ENCODE assay signal across 27 cellular contexts in the genomic region with DNA sequence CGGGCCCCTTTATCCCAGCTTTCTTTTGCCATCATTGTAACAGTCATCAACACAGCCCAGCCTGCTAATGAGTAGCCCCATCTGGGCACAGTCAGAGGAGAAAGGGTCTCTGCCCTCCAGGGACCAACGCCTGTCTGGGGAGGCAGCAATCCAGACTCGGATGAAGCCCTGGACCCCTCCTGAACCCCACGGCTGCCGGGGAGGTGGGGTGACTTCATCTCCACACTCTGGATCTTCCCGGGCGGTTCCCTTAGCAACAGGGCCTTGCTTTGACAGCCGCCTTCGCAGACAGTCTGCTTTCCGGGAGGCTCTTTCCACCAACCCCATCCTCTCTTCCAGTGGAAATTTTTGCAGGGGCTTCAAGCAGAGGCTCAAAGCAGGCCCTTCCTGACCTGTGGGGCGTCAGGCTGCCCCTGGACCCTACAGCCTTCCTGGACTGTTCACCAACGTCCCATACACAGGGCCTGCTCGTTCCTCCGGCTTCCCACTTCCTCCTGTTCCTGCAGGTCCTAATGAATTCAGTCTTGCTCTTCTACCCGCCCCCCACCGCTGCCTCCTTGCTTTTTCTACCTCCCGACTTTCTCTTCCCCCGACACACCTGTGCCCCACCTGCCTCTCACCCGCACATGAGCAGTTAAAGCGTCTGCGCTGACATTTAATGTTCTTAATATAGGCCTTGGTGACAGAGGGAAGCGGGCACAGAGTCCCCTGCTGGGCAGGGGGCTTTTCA.
A peak's percentile ranks its signal among the peaks of the same experiment; 100 is the strongest.
DNase-seq lines count a peak whose midpoint lies in the region; ATAC-seq and TF ChIP-seq lines count a peak whose summit lies in the region.
"Had no signal": no experiment of that assay in that cellular context is flagged by ENCODE, and none has a peak within 500 bp of the region (broad histone marks: within the 10 kb centered on the region; RNA-seq: fewer than 3 reads in every experiment).

No MANE protein-coding gene starts in this region.

- DNase-seq in activated T-cell treated with anti-CD3 and anti-CD28 coated beads, Interleukin-2, amount 50 U/mL, for 24 hours = peak; percentile 5
- DNase-seq in activated T-cell treated with anti-CD3 and anti-CD28 coated beads, Interleukin-2, amount 50 U/mL, for 72 hours = no peak
- DNase-seq in head of caudate nucleus (peak; percentile 36 to 93 (median 74)), nucleus accumbens (lab: John Stamatoyannopoulos, UW) (peak in 38 of 56 donors; percentile 12 to 85 (median 66)), vagina (ENCODE audit: extremely low spot score in 2 of 2) (peak; percentile 60 to 74), DMS79 treated with DMSO at 0.1 percent for 48 hours (lab: John Stamatoyannopoulos, UW) (no peak)
- DNase-seq: activated CD8-positive, alpha-beta T cell treated with anti-CD3 and anti-CD28 coated beads, Interleukin-2, amount 10 ng/mL, durations not matched to agents 7 days and 5 days; activated T-cell treated with anti-CD3 and anti-CD28 coated beads, Interleukin-2, amount 50 U/mL, for 48 hours; C1 segment of cervical spinal cord; Caco-2; DMS79; heart right ventricle; Karpas-422; mucosa of descending colon; NCI-H1694 treated with DMSO at 0.1 percent for 48 hours; NCI-H2171 treated with DMSO at 0.1 percent for 48 hours; NCI-H526 treated with DMSO at 0.1 percent for 48 hours; psoas muscle; SJCRH30; upper lobe of left lung had no signal

- H3K27me3 ChIP-seq in vagina = no peaks in the 10 kb centered on the region
- H3K27me3 ChIP-seq: upper lobe of left lung had no signal

- no peaks in the 10 kb centered on the region for H3K4me1 ChIP-seq in vagina
- H3K4me1 ChIP-seq: Caco-2, heart right ventricle, left lung, psoas muscle, upper lobe of left lung had no signal

- no peak for TF ChIP-seq POLR2A in vagina (IDR thresholded peaks at IDR 0.05)

- no peaks in the 10 kb centered on the region for H3K4me1 Mint-ChIP-seq in activated T-cell treated with anti-CD3 and anti-CD28 coated beads, Interleukin-2, amount 50 U/mL, for 24 hours (ENCODE audit: low read depth)
- H3K4me1 Mint-ChIP-seq in activated T-cell treated with anti-CD3 and anti-CD28 coated beads, Interleukin-2, amount 50 U/mL, for 72 hours (ENCODE audit: low read depth) = no peaks in the 10 kb centered on the region
- H3K4me1 Mint-ChIP-seq: central memory CD8-positive, alpha-beta T cell; nephron; T-cell had no signal

- no peaks in the 10 kb centered on the region for H3K9me3 ChIP-seq in vagina
- H3K9me3 ChIP-seq: Caco-2, heart right ventricle, left lung, mucosa of descending colon, psoas muscle, SJCRH30, upper lobe of left lung had no signal

- H3K36me3 ChIP-seq in vagina = no peaks in the 10 kb centered on the region
- H3K36me3 ChIP-seq: heart right ventricle, left lung, SJCRH30, upper lobe of left lung had no signal

- H3K27ac Mint-ChIP-seq in activated T-cell treated with anti-CD3 and anti-CD28 coated beads, Interleukin-2, amount 50 U/mL, for 24 hours = no peak overlapping the region
- no peak overlapping the region for H3K27ac Mint-ChIP-seq in activated T-cell treated with anti-CD3 and anti-CD28 coated beads, Interleukin-2, amount 50 U/mL, for 72 hours
- H3K27ac Mint-ChIP-seq: activated CD8-positive, alpha-beta T cell treated with anti-CD3 and anti-CD28 coated beads, Interleukin-2, amount 10 ng/mL, durations not matched to agents 7 days and 5 days; activated naive CD4-positive, alpha-beta T cell treated with anti-CD3 and anti-CD28 coated beads, Interleukin-2, amount 50 U/mL, for 72 hours; nephron; T-cell had no signal

- no peak for TF ChIP-seq CTCF in vagina (IDR thresholded peaks at IDR 0.05)

- intact Hi-C loops in head of caudate nucleus (cut with DNase I) (no loop called here), vagina (cut with DNase I) (no loop called here)

- H3K36me3 Mint-ChIP-seq in activated T-cell treated with anti-CD3 and anti-CD28 coated beads, Interleukin-2, amount 50 U/mL, for 24 hours (ENCODE audit: low read depth) = no peaks in the 10 kb centered on the region
- H3K36me3 Mint-ChIP-seq in activated T-cell treated with anti-CD3 and anti-CD28 coated beads, Interleukin-2, amount 50 U/mL, for 72 hours (ENCODE audit: insufficient read depth in 2 of 2) = no peaks in the 10 kb centered on the region
- H3K36me3 Mint-ChIP-seq: activated naive CD4-positive, alpha-beta T cell treated with anti-CD3 and anti-CD28 coated beads, Interleukin-2, amount 50 U/mL, for 72 hours; T-cell had no signal

- no peak overlapping the region for H3K4me3 ChIP-seq in vagina
- H3K4me3 ChIP-seq: heart right ventricle, left lung, mucosa of descending colon, psoas muscle, SJCRH30, upper lobe of left lung had no signal

- H3K9me3 Mint-ChIP-seq in activated T-cell treated with anti-CD3 and anti-CD28 coated beads, Interleukin-2, amount 50 U/mL, for 24 hours = no peaks in the 10 kb centered on the region
- H3K9me3 Mint-ChIP-seq in activated T-cell treated with anti-CD3 and anti-CD28 coated beads, Interleukin-2, amount 50 U/mL, for 72 hours = no peaks in the 10 kb centered on the region
- H3K9me3 Mint-ChIP-seq: activated naive CD4-positive, alpha-beta T cell treated with anti-CD3 and anti-CD28 coated beads, Interleukin-2, amount 50 U/mL, for 72 hours; central memory CD8-positive, alpha-beta T cell; nephron; T-cell had no signal

- H3K4me3 Mint-ChIP-seq in activated T-cell treated with anti-CD3 and anti-CD28 coated beads, Interleukin-2, amount 50 U/mL, for 24 hours = no peak overlapping the region
- H3K4me3 Mint-ChIP-seq in activated T-cell treated with anti-CD3 and anti-CD28 coated beads, Interleukin-2, amount 50 U/mL, for 72 hours = no peak overlapping the region
- H3K4me3 Mint-ChIP-seq: activated CD8-positive, alpha-beta T cell treated with anti-CD3 and anti-CD28 coated beads, Interleukin-2, amount 10 ng/mL, durations not matched to agents 7 days and 5 days; central memory CD8-positive, alpha-beta T cell; nephron; T-cell had no signal

- ATAC-seq in activated T-cell treated with anti-CD3 and anti-CD28 coated beads, Interleukin-2, amount 50 U/mL, for 72 hours (replicated peaks in 1 of 2) = no peak
- ATAC-seq in GM21723 (IDR thresholded peaks at IDR 0.05; ENCODE audit: unreplicated experiment) (no peak), HG03039 (IDR thresholded peaks at IDR 0.05; ENCODE audit: unreplicated experiment) (no peak)
- ATAC-seq: activated CD8-positive, alpha-beta T cell treated with anti-CD3 and anti-CD28 coated beads, Interleukin-2, amount 10 ng/mL, durations not matched to agents 7 days and 5 days; activated naive CD4-positive, alpha-beta T cell treated with anti-CD3 and anti-CD28 coated beads, Interleukin-2, amount 50 U/mL, for 72 hours; heart right ventricle; left lung; mucosa of descending colon; psoas muscle; T-cell had no signal

- H3K27me3 Mint-ChIP-seq in activated T-cell treated with anti-CD3 and anti-CD28 coated beads, Interleukin-2, amount 50 U/mL, for 24 hours = peaks cover 25% of the 10 kb centered on the region
- H3K27me3 Mint-ChIP-seq in activated T-cell treated with anti-CD3 and anti-CD28 coated beads, Interleukin-2, amount 50 U/mL, for 72 hours (ENCODE audit: low read depth) = peaks cover 21% of the 10 kb centered on the region

- H3K27ac ChIP-seq in vagina = no peak overlapping the region
- H3K27ac ChIP-seq: heart right ventricle, left lung, psoas muscle, SJCRH30, upper lobe of left lung had no signal

Comparison
In these comparisons a context has a peak if more than half of its experiments do, and no peak if none do; other contexts are left out.
1. DNase-seq: peak in activated T-cell treated with anti-CD3 and anti-CD28 coated beads, Interleukin-2, amount 50 U/mL, for 24 hours (single experiment), head of caudate nucleus (42 of 42), nucleus accumbens (38 of 56) and vagina (2 of 2); none in activated T-cell treated with anti-CD3 and anti-CD28 coated beads, Interleukin-2, amount 50 U/mL, for 72 hours (0 of 2) and DMS79 treated with DMSO at 0.1 percent for 48 hours (single experiment).